Comparison of ENCODE assay signal across 31 cellular contexts in the genomic region with DNA sequence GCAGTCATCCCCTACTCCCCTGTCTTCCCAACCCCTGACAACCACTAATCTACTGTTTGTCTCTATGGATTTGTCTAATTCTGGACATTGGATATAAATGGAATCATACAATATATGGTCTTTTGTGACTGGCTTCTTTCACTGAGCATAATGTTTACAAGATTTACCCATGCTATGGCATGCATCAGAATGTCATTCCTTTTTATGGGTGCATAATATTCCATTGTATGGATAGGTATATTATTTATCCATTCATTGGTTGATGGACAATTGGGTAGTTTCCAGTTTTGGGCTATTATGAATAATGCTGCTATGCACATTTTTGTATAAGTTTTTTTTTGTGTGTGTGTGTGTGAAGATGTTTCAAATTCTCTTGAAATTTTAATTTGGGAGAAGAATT. TPM values are rescaled to one million over a fixed set of nuclear protein-coding genes. Genes with fewer than 3 reads are reported as not detected.
DNase-seq lines count a peak whose midpoint lies in the region; ATAC-seq, FAIRE-seq and TF ChIP-seq lines count a peak whose summit lies in the region.
"Had no signal": no experiment of that assay in that cellular context is flagged by ENCODE, and none has a peak within 500 bp of the region (broad histone marks: within the 10 kb centered on the region; RNA-seq: fewer than 3 reads in every experiment).

No MANE protein-coding gene starts in this region.

- H3K79me2 ChIP-seq in K562 (ENCODE audit: control insufficient read depth, insufficient read depth, low read length) (no peaks in the 10 kb centered on the region), mammary epithelial cell (ENCODE audit: insufficient read depth, low read length) (no peaks in the 10 kb centered on the region)

- 0 out of 2 replicates have a peak, but pooled peaks cover 2% of the 10 kb centered on the region for H3K4me1 ChIP-seq in HEK293 (ENCODE audit: control insufficient read depth, insufficient read depth, low read length)
- no peaks in the 10 kb centered on the region for H3K4me1 ChIP-seq in K562 (replicated peaks in 1 of 2; ENCODE audit: control insufficient read depth in 2 of 2, insufficient read depth in 2 of 2, low read length in 2 of 2)
- H3K4me1 ChIP-seq in mammary epithelial cell (ENCODE audit: insufficient read depth, low read length) = peaks cover 10% of the 10 kb centered on the region
- H3K4me1 ChIP-seq in kidney (ENCODE audit: control insufficient read depth in 1 of 2, insufficient read depth in 1 of 2, low read depth in 1 of 2, low read length in 2 of 2) = no peaks in the 10 kb centered on the region
- H3K4me1 ChIP-seq: A549, BE2C, Caco-2 had no signal

- H3K9ac ChIP-seq in K562 (ENCODE audit: insufficient read depth in 1 of 2, low read depth in 2 of 2, low read length in 2 of 2) (no peak overlapping the region), mammary epithelial cell (ENCODE audit: insufficient read depth, low read length) (no peak overlapping the region), kidney (ENCODE audit: low read length in 2 of 2) (no peak overlapping the region)
- H3K9ac ChIP-seq: BLaER1; BLaER1 treated with 17β-estradiol and CSF1 and Interleukin-3, amounts not matched to agents 10 nM and 100 nM had no signal

- BruUV-seq in K562 (replicated peaks; lab: Mats Ljungman, UMichigan) (no TSS peak), mammary epithelial cell (replicated peaks; lab: Mats Ljungman, UMichigan) (no TSS peak)

- CTCF ChIA-PET in HEK293 (lab: Yijun Ruan, JAX) (interaction anchor here (0.7 kb wide), 1 partner anchor 228 kb away, joined by 3 read pairs; no protein-coding TSS in a partner anchor), K562 (lab: Yijun Ruan, JAX; ENCODE audit: low intra/inter-chr PET ratio) (no interaction called here), mammary epithelial cell (lab: Charles Lee; ENCODE audit: low non-redundant PET) (no interaction called here)

- no peaks in the 10 kb centered on the region for H3K27me3 ChIP-seq in K562 (ENCODE audit: control insufficient read depth in 2 of 2, insufficient read depth in 2 of 2, low read length in 2 of 2)
- no peaks in the 10 kb centered on the region for H3K27me3 ChIP-seq in mammary epithelial cell (ENCODE audit: insufficient read depth, low read length)
- H3K27me3 ChIP-seq: BE2C; BLaER1; BLaER1 treated with 17β-estradiol and CSF1 and Interleukin-3, amounts not matched to agents 10 nM and 100 nM had no signal

- FAIRE-seq in K562 (lab: Jason Lieb, UNC) (no peak), kidney (lab: Jason Lieb, UNC) (no peak)
- FAIRE-seq: A204.1, A549, D721Med had no signal

- no peak for TF ChIP-seq RAD21 in K562 (CRISPR knock-in tag; conservative IDR thresholded peaks at IDR 0.05 in 1 of 2, IDR thresholded peaks at IDR 0.05 in 1 of 2)

- POLR2A ChIA-PET in HEK293 (lab: Yijun Ruan, JAX) = no interaction called here
- POLR2A ChIA-PET in K562 (lab: Yijun Ruan, JAX) = interaction anchor here (1.0 kb wide), 1 partner anchor 11 kb away, joined by 4 read pairs; no protein-coding TSS in a partner anchor

- in situ Hi-C loops in K562 (cut with MboI) = no loop called here
- in situ Hi-C loops in mammary epithelial cell (cut with MboI; ENCODE audit: low sequenced_read_pairs in 2 of 2) = no loop called here

- no peaks in the 10 kb centered on the region for H4K20me1 ChIP-seq in K562 (replicated peaks; ENCODE audit: control insufficient read depth, insufficient read depth, low read length)
- H4K20me1 ChIP-seq in mammary epithelial cell (ENCODE audit: insufficient read depth, low read length) = no peaks in the 10 kb centered on the region
- H4K20me1 ChIP-seq: BLaER1; BLaER1 treated with 17β-estradiol and CSF1 and Interleukin-3, amounts not matched to agents 10 nM and 100 nM had no signal

- H3K4me3 ChIP-seq in HEK293 (ENCODE audit: low read depth, low read length) (no peak overlapping the region), K562 (no peak overlapping the region), mammary epithelial cell (replicated peaks in 1 of 3; ENCODE audit: insufficient read depth in 1 of 3, low read depth in 2 of 3, low read length in 3 of 3) (no peak overlapping the region), kidney (ENCODE audit: low read length in 2 of 2) (no peak overlapping the region)
- H3K4me3 ChIP-seq: A549; BLaER1; BLaER1 treated with 17β-estradiol and CSF1 and Interleukin-3, amounts not matched to agents 10 nM and 100 nM had no signal

- DNase-seq in K562 (ENCODE audit: extremely low read depth in 1 of 4, low spot score in 3 of 4) (no peak), mammary epithelial cell (no peak), kidney (no peak)
- DNase-seq: 8988T; ACHN; AML-193; BE2C; C1 segment of cervical spinal cord; Caco-2; Calu3; CD4-positive, alpha-beta memory T cell; CD4-positive, alpha-beta T cell; CD4-positive, CD25-positive, alpha-beta regulatory T cell; CD8-positive, alpha-beta memory T cell; CD8-positive, alpha-beta T cell; COR-L47; DMS 273 treated with DMSO at 0.1 percent for 48 hours; DMS153; DMS53; DMS79; DMS79 treated with DMSO at 0.1 percent for 48 hours; DND-41; EL had no signal

- H3K9me3 ChIP-seq in HEK293 (ENCODE audit: control insufficient read depth, insufficient read depth, low read depth, low read length) (no peaks in the 10 kb centered on the region), K562 (replicated peaks; ENCODE audit: control insufficient read depth, insufficient read depth, low read depth, low read length) (no peaks in the 10 kb centered on the region), mammary epithelial cell (replicated peaks; ENCODE audit: insufficient read depth, low read length) (peaks cover 3% of the 10 kb centered on the region), kidney (ENCODE audit: control insufficient read depth in 1 of 2, low read length in 2 of 2) (no peaks in the 10 kb centered on the region)
- H3K9me3 ChIP-seq: A549, BE2C, Caco-2 had no signal

- no peak overlapping the region for H3K4me2 ChIP-seq in K562 (ENCODE audit: insufficient read depth, low read length)
- H3K4me2 ChIP-seq in mammary epithelial cell (ENCODE audit: insufficient read depth, low read depth, low read length) = no peak overlapping the region
- H3K4me2 ChIP-seq: A549; BLaER1; BLaER1 treated with 17β-estradiol and CSF1 and Interleukin-3, amounts not matched to agents 10 nM and 100 nM had no signal

- TF ChIP-seq CTCF in HEK293 (tag by site-specific recombination; IDR thresholded peaks at IDR 0.05) (no peak), K562 (IDR thresholded peaks at IDR 0.05 in 2 of 3, conservative IDR thresholded peaks at IDR 0.05 in 1 of 3; ENCODE audit: insufficient read depth in 2 of 3, low read depth in 1 of 3, low read length in 3 of 3) (no peak), mammary epithelial cell (conservative IDR thresholded peaks at IDR 0.05 in 1 of 2, IDR thresholded peaks at IDR 0.05 in 1 of 2; ENCODE audit: extremely low read depth in 1 of 2, insufficient read depth in 1 of 2, low read depth in 1 of 2, low read length in 2 of 2) (no peak), kidney (IDR thresholded peaks at IDR 0.05; ENCODE audit: borderline replicate concordance, extremely low read depth, insufficient read depth) (no peak)

- intact Hi-C loops in K562 (cut with micrococcal nuclease) = no loop called here
- intact Hi-C loops in mammary epithelial cell (cut with micrococcal nuclease) = loop anchor here (5.0 kb wide), 1 partner anchor 265 kb away; no protein-coding TSS in a partner anchor
- intact Hi-C loops in kidney (cut with DNase I) = no loop called here

- H3K27ac ChIP-seq in HEK293 (ENCODE audit: extremely low read depth, low read depth, low read length) = no peak overlapping the region
- no peak overlapping the region for H3K27ac ChIP-seq in K562 (ENCODE audit: extremely low read depth, low read depth, low read length)
- H3K27ac ChIP-seq in mammary epithelial cell (ENCODE audit: insufficient read depth, low read depth, low read length) = no peak overlapping the region
- no peak overlapping the region for H3K27ac ChIP-seq in kidney (ENCODE audit: low read depth in 2 of 2, low read length in 2 of 2)
- H3K27ac ChIP-seq: 22Rv1; A549; BLaER1; BLaER1 treated with 17β-estradiol and CSF1 and Interleukin-3, amounts not matched to agents 10 nM and 100 nM; C4-2B had no signal

- H2AFZ ChIP-seq in K562 (ENCODE audit: low read depth, low read length) (no peak overlapping the region), mammary epithelial cell (ENCODE audit: low read depth, low read length) (no peak overlapping the region)

- no peak for ATAC-seq in K562
- ATAC-seq: A549; CD8-positive, alpha-beta T cell had no signal

- no peak for TF ChIP-seq POLR2A in K562 (conservative IDR thresholded peaks at IDR 0.05)

- no peaks in the 10 kb centered on the region for H3K9me1 ChIP-seq in K562 (ENCODE audit: control insufficient read depth, insufficient read depth, low read length)

- TF ChIP-seq EP300 in K562 (IDR thresholded peaks at IDR 0.05; ENCODE audit: low read length) = no peak

- dilution Hi-C loops in mammary epithelial cell (cut with HindIII; ENCODE audit: low sequenced_read_pairs) = no loop called here

- H3K36me3 ChIP-seq in HEK293 (ENCODE audit: control insufficient read depth in 2 of 2, insufficient read depth in 1 of 2, low read length in 2 of 2) (no peaks in the 10 kb centered on the region), K562 (ENCODE audit: control insufficient read depth, insufficient read depth, low read length) (no peaks in the 10 kb centered on the region), mammary epithelial cell (ENCODE audit: insufficient read depth, low read length) (no peaks in the 10 kb centered on the region), kidney (ENCODE audit: control insufficient read depth in 1 of 2, insufficient read depth in 2 of 2, low read length in 2 of 2) (no peaks in the 10 kb centered on the region)
- H3K36me3 ChIP-seq: BE2C, BLaER1 had no signal

RNA-seq across cellular contexts. Expression of a gene that starts 16.6 kb away (rescaled TPM):
- total RNA-seq in K562 (2011; cell fraction: chromatin; rRNA removed; ENCODE audit: low replicate concordance) = 10.0 and 27.3 TPM in 2 replicates
- total RNA-seq in K562 (2011; cell fraction: nucleolus; rRNA removed) = 6.7 and 8.4 TPM in 2 replicates
- total RNA-seq in K562 (2011; cell fraction: nucleoplasm; rRNA removed) = 13.1 and 14.7 TPM in 2 replicates
- total RNA-seq in K562 (2014; rRNA removed) = 3.7 and 4.4 TPM in 2 replicates
- 7.0 and 7.1 TPM in 2 replicates for total RNA-seq in K562 (2014; rRNA removed; fragmentation: Illumina TruSeq; extraction: Trizol)
- total RNA-seq in K562 (2015; rRNA removed; fragmentation: Illumina TruSeq; extraction: Trizol) = 5.7 and 6.1 TPM in 2 replicates
- total RNA-seq in K562 (2021) = 8.0 and 8.5 TPM in 2 replicates
- polyA plus RNA-seq in K562 (2011; rRNA removed) = 6.4 and 7.9 TPM in 2 replicates
- 1.4 and 4.2 TPM in 2 replicates for polyA plus RNA-seq in K562 (2011; cell fraction: cytosol; rRNA removed)
- 8.2 and 10.5 TPM in 2 replicates for polyA plus RNA-seq in K562 (2011; cell fraction: nucleus; rRNA removed)
- polyA plus RNA-seq in K562 (2012) = 3.1 and 5.6 TPM in 2 replicates
- 4.1 and 4.8 TPM in 2 replicates for polyA plus RNA-seq in K562 (2014; fragmentation: Illumina TruSeq; extraction: Trizol)
- polyA plus RNA-seq in K562 (2014; fragmentation: Nextera tagmentation; extraction: Ambion mirVana) = 1 to 10 TPM in 1 of 2 experiments, under 1 TPM in 1; 0.89 to 1.2 TPM
- 3.2 and 4.0 TPM in 2 replicates for polyA plus RNA-seq in K562 (2014; rRNA removed)
- 15.6 and 21.6 TPM in 2 replicates for polyA minus RNA-seq in K562 (2011; rRNA and poly(A)+ RNA removed)
- polyA minus RNA-seq in K562 (2011; cell fraction: cytosol; rRNA and poly(A)+ RNA removed) = 4.6 and 6.6 TPM in 2 replicates
- 5.3 and 11.1 TPM in 2 replicates for polyA minus RNA-seq in K562 (2011; cell fraction: nucleus; rRNA and poly(A)+ RNA removed)
- total RNA-seq in mammary epithelial cell = 10 to 100 TPM; 14.8 to 25.8 TPM
- 3.5 TPM for polyA plus RNA-seq in mammary epithelial cell
- polyA minus RNA-seq in mammary epithelial cell = 20.7 TPM
- 19.1 TPM for total RNA-seq in kidney
- 1.9 TPM for polyA plus RNA-seq in kidney (ENCODE audit: insufficient read depth, low read depth, low replicate concordance)
